Comparison of ENCODE assay signal across 2 cellular contexts in the genomic region with DNA sequence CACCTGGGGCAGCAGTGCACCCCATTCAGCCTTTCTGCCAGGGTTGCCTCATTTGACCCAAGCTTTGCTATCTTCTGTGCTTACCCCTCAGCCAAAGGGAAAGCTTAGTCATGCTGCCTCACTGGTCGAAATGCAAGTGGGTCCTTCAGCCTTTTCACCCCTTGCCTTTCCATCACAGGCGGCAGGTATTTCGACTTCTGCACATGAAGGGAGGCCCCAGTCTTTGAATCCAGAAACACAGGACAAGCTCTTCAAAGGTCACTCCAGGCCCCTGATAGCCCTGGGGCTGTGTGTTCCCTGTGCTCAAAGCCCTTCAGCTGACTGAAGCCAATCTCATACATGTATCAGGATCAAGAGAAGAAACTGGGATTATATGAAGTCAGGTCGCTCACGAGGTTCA.
TF ChIP-seq lines count a peak whose summit lies in the region.

No MANE protein-coding gene starts in this region.

TF ChIP-seq in GM23338, 12 proteins besides CTCF, POLR2A, EP300 and RAD21 (continued from another document and continues in another):
- TF ChIP-seq, protein P1, sequence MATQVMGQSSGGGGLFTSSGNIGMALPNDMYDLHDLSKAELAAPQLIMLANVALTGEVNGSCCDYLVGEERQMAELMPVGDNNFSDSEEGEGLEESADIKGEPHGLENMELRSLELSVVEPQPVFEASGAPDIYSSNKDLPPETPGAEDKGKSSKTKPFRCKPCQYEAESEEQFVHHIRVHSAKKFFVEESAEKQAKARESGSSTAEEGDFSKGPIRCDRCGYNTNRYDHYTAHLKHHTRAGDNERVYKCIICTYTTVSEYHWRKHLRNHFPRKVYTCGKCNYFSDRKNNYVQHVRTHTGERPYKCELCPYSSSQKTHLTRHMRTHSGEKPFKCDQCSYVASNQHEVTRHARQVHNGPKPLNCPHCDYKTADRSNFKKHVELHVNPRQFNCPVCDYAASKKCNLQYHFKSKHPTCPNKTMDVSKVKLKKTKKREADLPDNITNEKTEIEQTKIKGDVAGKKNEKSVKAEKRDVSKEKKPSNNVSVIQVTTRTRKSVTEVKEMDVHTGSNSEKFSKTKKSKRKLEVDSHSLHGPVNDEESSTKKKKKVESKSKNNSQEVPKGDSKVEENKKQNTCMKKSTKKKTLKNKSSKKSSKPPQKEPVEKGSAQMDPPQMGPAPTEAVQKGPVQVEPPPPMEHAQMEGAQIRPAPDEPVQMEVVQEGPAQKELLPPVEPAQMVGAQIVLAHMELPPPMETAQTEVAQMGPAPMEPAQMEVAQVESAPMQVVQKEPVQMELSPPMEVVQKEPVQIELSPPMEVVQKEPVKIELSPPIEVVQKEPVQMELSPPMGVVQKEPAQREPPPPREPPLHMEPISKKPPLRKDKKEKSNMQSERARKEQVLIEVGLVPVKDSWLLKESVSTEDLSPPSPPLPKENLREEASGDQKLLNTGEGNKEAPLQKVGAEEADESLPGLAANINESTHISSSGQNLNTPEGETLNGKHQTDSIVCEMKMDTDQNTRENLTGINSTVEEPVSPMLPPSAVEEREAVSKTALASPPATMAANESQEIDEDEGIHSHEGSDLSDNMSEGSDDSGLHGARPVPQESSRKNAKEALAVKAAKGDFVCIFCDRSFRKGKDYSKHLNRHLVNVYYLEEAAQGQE (IDR thresholded peaks at IDR 0.05; ENCODE audit: unreplicated experiment) = no peak
- TF ChIP-seq ZNF462 (CRISPR knock-in tag; IDR thresholded peaks at IDR 0.05) (no peak), NANOG (IDR thresholded peaks at IDR 0.05; ENCODE audit: borderline replicate concordance) (no peak), ZNF114 (CRISPR knock-in tag; IDR thresholded peaks at IDR 0.05) (no peak), CREB1 (CRISPR knock-in tag; IDR thresholded peaks at IDR 0.05; ENCODE audit: low read depth) (no peak), JUNB (IDR thresholded peaks at IDR 0.05; ENCODE audit: unreplicated experiment) (no peak), EZH2 (IDR thresholded peaks at IDR 0.05; ENCODE audit: low read depth, unreplicated experiment) (no peak), POLR2AphosphoS5 (IDR thresholded peaks at IDR 0.05; ENCODE audit: low read depth) (no peak), ETS1 (IDR thresholded peaks at IDR 0.05) (no peak), EZH2phosphoT487 (IDR thresholded peaks at IDR 0.05; ENCODE audit: unreplicated experiment) (no peak)

TF ChIP-seq in SK-N-SH, 30 proteins besides CTCF, POLR2A, EP300 and RAD21 (continued from another document):
- TF ChIP-seq, protein P1 (IDR thresholded peaks at IDR 0.05; ENCODE audit: low read depth, low read length) = no peak
- TF ChIP-seq MXI1 (IDR thresholded peaks at IDR 0.05; ENCODE audit: low read depth, low read length) (no peak), CHD2 (IDR thresholded peaks at IDR 0.05; ENCODE audit: low read length, partially characterized antibody) (no peak), GATA2 (CRISPR knock-in tag; IDR thresholded peaks at IDR 0.05) (no peak), RXRA (IDR thresholded peaks at IDR 0.05; ENCODE audit: borderline replicate concordance, low read depth) (no peak)
TF ChIP-seq in SK-N-SH: peak in this region for 0.
